ENCODE assay signal across 8 cellular contexts in the genomic region with DNA sequence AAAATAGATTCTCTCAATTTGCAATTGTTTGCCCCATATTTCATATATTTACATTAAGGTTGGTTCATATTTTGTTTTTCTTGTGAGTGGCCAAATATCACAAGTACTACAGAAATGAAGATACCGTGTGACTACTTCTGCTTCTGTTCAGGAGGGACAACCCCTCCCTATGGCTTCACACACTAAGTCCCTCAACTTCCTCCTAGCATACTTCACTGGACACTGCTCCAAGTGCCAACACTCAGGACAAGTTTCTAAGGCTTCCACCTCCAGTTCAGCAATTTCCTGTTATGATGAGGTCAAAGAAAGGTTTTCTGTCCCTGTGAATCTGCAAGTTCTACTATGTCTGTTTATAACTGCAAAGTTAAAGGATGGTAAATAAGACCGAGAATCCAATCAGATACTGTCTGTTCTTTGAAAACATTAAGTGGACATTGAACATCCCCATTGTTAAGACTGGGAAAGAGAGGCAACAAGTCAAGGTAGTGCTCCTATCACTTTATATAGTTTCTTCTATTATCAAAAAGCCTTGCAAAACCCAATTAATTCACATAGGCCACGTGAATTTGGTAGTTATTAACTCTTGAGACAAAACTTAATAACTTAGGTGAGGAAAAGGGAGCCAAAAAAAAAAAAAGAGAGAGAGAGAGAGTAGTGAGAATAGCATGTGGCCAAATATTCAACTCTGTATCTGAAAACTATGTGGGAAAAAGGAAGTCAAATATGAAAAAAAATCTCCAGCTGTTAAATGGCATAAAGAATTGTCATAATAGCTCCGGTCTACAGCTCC.
A peak's percentile ranks its signal among the peaks of the same experiment; 100 is the strongest.
DNase-seq lines count a peak whose midpoint lies in the region; ATAC-seq, FAIRE-seq and TF ChIP-seq lines count a peak whose summit lies in the region.

No MANE protein-coding gene starts in this region.

- H3K36me3 ChIP-seq in BLaER1: no peaks in the 10 kb centered on the region
- no peaks in the 10 kb centered on the region for H3K36me3 ChIP-seq in astrocyte (ENCODE audit: insufficient read depth, low read length)
- H3K36me3 ChIP-seq in mucosa of rectum (ENCODE audit: control insufficient read depth in 2 of 2, insufficient read depth in 2 of 2, low read length in 2 of 2): no peaks in the 10 kb centered on the region

- no peaks in the 10 kb centered on the region for H3K79me2 ChIP-seq in astrocyte (ENCODE audit: insufficient read depth, low read length)

- no peak for TF ChIP-seq CTCF in astrocyte (IDR thresholded peaks at IDR 0.05; ENCODE audit: insufficient read depth, low read depth, low read length)

- no peaks in the 10 kb centered on the region for H3K36me3 Mint-ChIP-seq in astrocyte (ENCODE audit: low read depth, unreplicated experiment)

- peak overlapping the region; percentile 27; the same call in 1 of the 2 replicates for H3K27ac ChIP-seq in BLaER1
- no peak overlapping the region for H3K27ac ChIP-seq in astrocyte (ENCODE audit: low read depth, low read length)
- H3K27ac ChIP-seq in mucosa of rectum (ENCODE audit: low read depth in 2 of 2, low read length in 2 of 2): peak overlapping the region; percentile 49 to 68

- H3K4me1 Mint-ChIP-seq in astrocyte (ENCODE audit: low read depth, unreplicated experiment): peaks cover 6% of the 10 kb centered on the region

- H3K4me1 ChIP-seq in BLaER1 (peaks cover 15% of the 10 kb centered on the region), astrocyte (ENCODE audit: insufficient read depth, low read length) (peaks cover 4% of the 10 kb centered on the region), mucosa of rectum (ENCODE audit: control insufficient read depth in 2 of 2, insufficient read depth in 2 of 2, low read length in 2 of 2) (peaks cover 0 to 5% of the 10 kb centered on the region in 2 donors)

- peak; percentile 99 for ATAC-seq in GM19463 (IDR thresholded peaks at IDR 0.05; ENCODE audit: unreplicated experiment)
- ATAC-seq in HG03457 (IDR thresholded peaks at IDR 0.05; ENCODE audit: unreplicated experiment): peak; percentile 99

- FAIRE-seq in astrocyte (lab: Jason Lieb, UNC): peak; percentile 5

- H3K27me3 ChIP-seq in BLaER1: no peaks in the 10 kb centered on the region
- H3K27me3 ChIP-seq in astrocyte (ENCODE audit: insufficient read depth, low read length): no peaks in the 10 kb centered on the region
- H3K27me3 ChIP-seq in mucosa of rectum (ENCODE audit: control insufficient read depth in 2 of 2, insufficient read depth in 2 of 2, low read length in 2 of 2): no peaks in the 10 kb centered on the region

- DNase-seq in astrocyte (ENCODE audit: low read depth): no peak
- DNase-seq in HK-2 (ENCODE audit: unreplicated experiment): no peak
- DNase-seq in stimulated activated CD4-positive, alpha-beta T cell treated with anti-CD3 and anti-CD28 coated beads, Interleukin-15, amount 100 ng/mL, for 24 hours: no peak
- DNase-seq in NCI-H2107 treated with DMSO at 0.1 percent for 48 hours (lab: John Stamatoyannopoulos, UW; ENCODE audit: unreplicated experiment): no peak

- no peak overlapping the region for H2AFZ ChIP-seq in astrocyte (ENCODE audit: low read depth, low read length)

- H3K9me3 ChIP-seq in BLaER1 (peaks cover 4% of the 10 kb centered on the region; the same call in 1 of the 2 replicates), astrocyte (ENCODE audit: insufficient read depth, low read depth, low read length) (no peaks in the 10 kb centered on the region), mucosa of rectum (ENCODE audit: control insufficient read depth in 2 of 2, low read length in 2 of 2) (no peaks in the 10 kb centered on the region)

- no peaks in the 10 kb centered on the region for H4K20me1 ChIP-seq in BLaER1
- H4K20me1 ChIP-seq in astrocyte (ENCODE audit: insufficient read depth, low read length): no peaks in the 10 kb centered on the region

- H3K9me3 Mint-ChIP-seq in astrocyte (ENCODE audit: unreplicated experiment): no peaks in the 10 kb centered on the region

- peak overlapping the region; percentile 42 for H3K27ac Mint-ChIP-seq in astrocyte (ENCODE audit: unreplicated experiment)

- H3K4me3 ChIP-seq in BLaER1: peak overlapping the region; percentile 55
- H3K4me3 ChIP-seq in astrocyte (ENCODE audit: insufficient read depth, low read depth, low read length): no peak overlapping the region
- peak overlapping the region; percentile 57 to 65 for H3K4me3 ChIP-seq in mucosa of rectum (ENCODE audit: low read length in 2 of 2)

- H3K4me2 ChIP-seq in BLaER1: peak overlapping the region; percentile 59
- H3K4me2 ChIP-seq in astrocyte (ENCODE audit: low read length): peak overlapping the region; percentile 76

- H3K9ac ChIP-seq in BLaER1 (no peak overlapping the region), astrocyte (ENCODE audit: low read length) (no peak overlapping the region), mucosa of rectum (ENCODE audit: low read depth in 1 of 2, low read length in 2 of 2) (peak overlapping the region in 1 of 2 donors; percentile 30)

- H3K27me3 Mint-ChIP-seq in astrocyte (ENCODE audit: low read depth, unreplicated experiment): no peaks in the 10 kb centered on the region

- peak overlapping the region; percentile 85 for H3K4me3 Mint-ChIP-seq in astrocyte (ENCODE audit: unreplicated experiment)
